In the genomic region with DNA sequence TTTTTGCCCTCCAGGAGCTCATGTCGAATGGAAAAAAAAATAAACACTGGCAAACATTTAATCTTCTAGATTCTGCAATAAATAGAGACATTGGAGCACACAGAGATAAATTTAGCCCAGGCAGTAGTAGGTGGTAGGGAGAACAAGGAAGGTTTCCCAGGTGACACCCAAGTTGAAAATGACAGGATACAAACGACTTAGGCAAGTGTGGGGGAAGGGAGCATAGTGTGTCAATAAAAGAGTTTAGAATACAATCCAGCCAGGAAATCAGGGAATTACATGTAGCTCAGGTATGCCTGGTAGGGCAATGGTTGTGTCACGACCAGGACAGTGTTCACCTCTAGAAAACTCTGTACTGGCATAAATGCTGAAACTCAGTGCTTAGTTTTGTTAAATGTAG, we compare ENCODE assay signal across 27 cellular contexts.
DNase-seq lines count a peak whose midpoint lies in the region; ATAC-seq and TF ChIP-seq lines count a peak whose summit lies in the region.
"Had no signal": no experiment of that assay in that cellular context is flagged by ENCODE, and none has a peak within 500 bp of the region (broad histone marks: within the 10 kb centered on the region; RNA-seq: fewer than 3 reads in every experiment).

No MANE protein-coding gene starts in this region.

- no peak for TF ChIP-seq CTCF in body of pancreas (IDR thresholded peaks at IDR 0.05)
- TF ChIP-seq CTCF in mucosa of descending colon (IDR thresholded peaks at IDR 0.05), result no peak
- no peak for TF ChIP-seq CTCF in Peyer's patch (IDR thresholded peaks at IDR 0.05)
- TF ChIP-seq CTCF in neural progenitor cell (IDR thresholded peaks at IDR 0.05), result no peak

- H3K36me3 Mint-ChIP-seq in neural progenitor cell, result peaks cover 2% of the 10 kb centered on the region
- H3K36me3 Mint-ChIP-seq: CD4-positive, alpha-beta memory T cell; naive thymus-derived CD4-positive, alpha-beta T cell; type B pancreatic cell had no signal

- DNase-seq in DMS53 treated with DMSO at 0.1 percent for 48 hours (lab: John Stamatoyannopoulos, UW; ENCODE audit: unreplicated experiment) (peak; percentile 36), NCI-H146 treated with DMSO at 0.1 percent for 48 hours (lab: John Stamatoyannopoulos, UW; ENCODE audit: unreplicated experiment) (peak; percentile 45), body of pancreas (peak; percentile 15 to 52 (median 31)), mucosa of descending colon (peak in 1 of 3 donors; percentile 30), Peyer's patch (no peak), neural progenitor cell (ENCODE audit: low spot score) (no peak)
- DNase-seq: activated CD4-positive, alpha-beta T cell treated with anti-CD3 and anti-CD28 coated beads for 1 hour; activated CD8-positive, alpha-beta T cell treated with anti-CD3 and anti-CD28 coated beads, Interleukin-2, amount 10 ng/mL, durations not matched to agents 7 days and 5 days; activated T-cell treated with anti-CD3 and anti-CD28 coated beads, Interleukin-2, amount 50 U/mL, for 1 hour; adrenal gland; CD4-positive, alpha-beta memory T cell; left cardiac atrium; mesenchymal stem cell; MV-4-11; naive thymus-derived CD4-positive, alpha-beta T cell; NCI-H2081 treated with DMSO at 0.1 percent for 48 hours; NCI-H82; OCI-M1; right lobe of liver; stimulated activated CD4-positive, alpha-beta T cell treated with anti-CD3 and anti-CD28 coated beads, Interleukin-15, amount 100 ng/mL, for 24 hours; stimulated activated CD8-positive, alpha-beta memory T cell treated with anti-CD3 and anti-CD28 coated beads, Interleukin-4, amount 100 ng/mL, for 48 hours; T-helper 1 cell had no signal

- H3K27ac ChIP-seq in body of pancreas (no peak overlapping the region), Peyer's patch (no peak overlapping the region), neural progenitor cell (no peak overlapping the region)
- H3K27ac ChIP-seq: adrenal gland, right lobe of liver, SJCRH30 had no signal

- peaks cover 41% of the 10 kb centered on the region for H3K4me1 Mint-ChIP-seq in neural progenitor cell
- H3K4me1 Mint-ChIP-seq: naive thymus-derived CD4-positive, alpha-beta T cell had no signal

- intact Hi-C loops in body of pancreas (cut with DNase I) (no loop called here), mucosa of descending colon (cut with DNase I, micrococcal nuclease) (no loop called here)

- no peak overlapping the region for H2AFZ ChIP-seq in neural progenitor cell (replicated peaks)

- H3K27ac Mint-ChIP-seq in neural progenitor cell, result no peak overlapping the region
- H3K27ac Mint-ChIP-seq: activated CD8-positive, alpha-beta T cell treated with anti-CD3 and anti-CD28 coated beads, Interleukin-2, amount 10 ng/mL, durations not matched to agents 7 days and 5 days; CD4-positive, alpha-beta memory T cell; naive thymus-derived CD4-positive, alpha-beta T cell; type B pancreatic cell had no signal

- no peaks in the 10 kb centered on the region for H3K79me2 ChIP-seq in neural progenitor cell (ENCODE audit: low read depth)

- no peak for TF ChIP-seq POLR2A in body of pancreas (IDR thresholded peaks at IDR 0.05)
- no peak for TF ChIP-seq POLR2A in Peyer's patch (IDR thresholded peaks at IDR 0.05)

- H3K4me3 Mint-ChIP-seq in neural progenitor cell, result no peak overlapping the region
- H3K4me3 Mint-ChIP-seq: activated CD8-positive, alpha-beta T cell treated with anti-CD3 and anti-CD28 coated beads, Interleukin-2, amount 10 ng/mL, durations not matched to agents 7 days and 5 days; CD4-positive, alpha-beta memory T cell; naive thymus-derived CD4-positive, alpha-beta T cell; type B pancreatic cell had no signal

- no peak overlapping the region for H3K4me2 ChIP-seq in neural progenitor cell

- no peak overlapping the region for H3K9ac ChIP-seq in neural progenitor cell

- no peak overlapping the region for H3K4me3 ChIP-seq in body of pancreas
- no peak overlapping the region for H3K4me3 ChIP-seq in mucosa of descending colon
- no peak overlapping the region for H3K4me3 ChIP-seq in Peyer's patch
- no peak overlapping the region for H3K4me3 ChIP-seq in neural progenitor cell
- H3K4me3 ChIP-seq: adrenal gland, K562, right lobe of liver, SJCRH30 had no signal

- no peaks in the 10 kb centered on the region for H3K9me3 ChIP-seq in body of pancreas
- H3K9me3 ChIP-seq in mucosa of descending colon, result no peaks in the 10 kb centered on the region
- no peaks in the 10 kb centered on the region for H3K9me3 ChIP-seq in Peyer's patch
- H3K9me3 ChIP-seq in neural progenitor cell (ENCODE audit: low read depth), result no peaks in the 10 kb centered on the region
- H3K9me3 ChIP-seq: adrenal gland, right lobe of liver, SJCRH30 had no signal

- peaks cover 3% of the 10 kb centered on the region for H3K27me3 Mint-ChIP-seq in neural progenitor cell (ENCODE audit: insufficient read depth, low read depth)
- H3K27me3 Mint-ChIP-seq: CD4-positive, alpha-beta memory T cell; naive thymus-derived CD4-positive, alpha-beta T cell; type B pancreatic cell had no signal

- H3K4me1 ChIP-seq in body of pancreas, result peaks cover 15% of the 10 kb centered on the region
- H3K4me1 ChIP-seq in mucosa of descending colon (ENCODE audit: low read depth), result no peaks in the 10 kb centered on the region
- no peaks in the 10 kb centered on the region for H3K4me1 ChIP-seq in Peyer's patch
- peaks cover 9% of the 10 kb centered on the region for H3K4me1 ChIP-seq in neural progenitor cell
- H3K4me1 ChIP-seq: adrenal gland, right lobe of liver had no signal

- 7 to 12% methylated on average over 3 of the region's 3 CpGs for WGBS in body of pancreas, 2 donors

- H3K27me3 ChIP-seq in body of pancreas (no peaks in the 10 kb centered on the region), Peyer's patch (no peaks in the 10 kb centered on the region), neural progenitor cell (no peaks in the 10 kb centered on the region)
- H3K27me3 ChIP-seq: adrenal gland, right lobe of liver, SJCRH30 had no signal

- H3K36me3 ChIP-seq in body of pancreas (replicated peaks in 1 of 2; ENCODE audit: insufficient read depth in 1 of 2, low read depth in 2 of 2) (no peaks in the 10 kb centered on the region), mucosa of descending colon (ENCODE audit: low read depth) (no peaks in the 10 kb centered on the region), Peyer's patch (no peaks in the 10 kb centered on the region), neural progenitor cell (no peaks in the 10 kb centered on the region)
- H3K36me3 ChIP-seq: adrenal gland, right lobe of liver, SJCRH30 had no signal

- H4K20me1 ChIP-seq in neural progenitor cell (ENCODE audit: low read depth), result no peaks in the 10 kb centered on the region

- no peaks in the 10 kb centered on the region for H3F3A ChIP-seq in neural progenitor cell (ENCODE audit: low read depth)

- H3K9me3 Mint-ChIP-seq in neural progenitor cell, result peaks cover 11% of the 10 kb centered on the region
- H3K9me3 Mint-ChIP-seq: type B pancreatic cell had no signal

- ATAC-seq in body of pancreas, result peak; percentile 84
- peak; percentile 63 for ATAC-seq in mucosa of descending colon
- no peak for ATAC-seq in HG02678 (IDR thresholded peaks at IDR 0.05; ENCODE audit: unreplicated experiment)
- ATAC-seq in GM18498 (IDR thresholded peaks at IDR 0.05; ENCODE audit: unreplicated experiment), result no peak
- ATAC-seq: activated CD8-positive, alpha-beta T cell treated with anti-CD3 and anti-CD28 coated beads, Interleukin-2, amount 10 ng/mL, durations not matched to agents 7 days and 5 days; K562; left cardiac atrium; naive thymus-derived CD4-positive, alpha-beta T cell had no signal

Comparison
In these comparisons a context has a peak if more than half of its experiments do, and no peak if none do; other contexts are left out.
1. DNase-seq: peak in DMS53 treated with DMSO at 0.1 percent for 48 hours (single experiment), NCI-H146 treated with DMSO at 0.1 percent for 48 hours (single experiment) and body of pancreas (4 of 4); none in Peyer's patch (0 of 3) and neural progenitor cell (single experiment).
2. ATAC-seq: peak in body of pancreas (single experiment) and mucosa of descending colon (single experiment); none in HG02678 (single experiment) and GM18498 (single experiment).